8 cellular contexts compared by ENCODE assay signal in genomic region chr11:119585038-119585666, GRCh38.
DNase-seq lines count a peak whose midpoint lies in the region; ATAC-seq, FAIRE-seq and TF ChIP-seq lines count a peak whose summit lies in the region.

No MANE protein-coding gene starts in this region.

- H3K4me1 Mint-ChIP-seq in Calu3 (ENCODE audit: low read depth, unreplicated experiment), result peaks cover 7% of the 10 kb centered on the region

- ATAC-seq in HG03045 (IDR thresholded peaks at IDR 0.05; ENCODE audit: unreplicated experiment), result no peak

- H3K27ac Mint-ChIP-seq in Calu3 (ENCODE audit: unreplicated experiment), result peak overlapping the region; percentile 36

- H3K4me3 ChIP-seq in esophagus muscularis mucosa, result peak overlapping the region; percentile 49 to 61 (median 56)

- peak; percentile 30 for DNase-seq in Calu3
- DNase-seq in NCI-H526 treated with DMSO at 0.1 percent for 48 hours (lab: John Stamatoyannopoulos, UW), result peak; percentile 70
- DNase-seq in esophagus muscularis mucosa (ENCODE audit: extremely low spot score), result no peak
- DNase-seq in nucleus accumbens (lab: John Stamatoyannopoulos, UW), result peak in 30 of 56 donors; percentile 15 to 76 (median 42)
- no peak for DNase-seq in RKO (ENCODE audit: low spot score)
- no peak for DNase-seq in GM12892 (ENCODE audit: insufficient read length)
- no peak for DNase-seq in AG08396 (ENCODE audit: low spot score)

- WGBS in esophagus muscularis mucosa, result 19% methylated on average over 14 of the region's 38 CpGs

- TF ChIP-seq CTCF in Calu3 (IDR thresholded peaks at IDR 0.05; ENCODE audit: unreplicated experiment), result no peak
- TF ChIP-seq CTCF in esophagus muscularis mucosa (IDR thresholded peaks at IDR 0.05), result no peak

- H3K9me3 ChIP-seq in esophagus muscularis mucosa, result no peaks in the 10 kb centered on the region

- FAIRE-seq in GM12892 (lab: Jason Lieb, UNC), result no peak

- BruUV-seq in Calu3 (replicated peaks; lab: Mats Ljungman, UMichigan), result no TSS peak

- CTCF ChIA-PET in Calu3 (lab: Charles Lee), result no interaction called here

- no peaks in the 10 kb centered on the region for H3K9me3 Mint-ChIP-seq in Calu3 (ENCODE audit: low read depth, unreplicated experiment)

- peaks cover 15% of the 10 kb centered on the region for H3K36me3 Mint-ChIP-seq in Calu3 (ENCODE audit: insufficient read depth, unreplicated experiment)

- no peak for TF ChIP-seq EP300 in esophagus muscularis mucosa (IDR thresholded peaks at IDR 0.05)

- peaks cover 0 to 34% (median 8%) of the 10 kb centered on the region in 4 donors for H3K27me3 ChIP-seq in esophagus muscularis mucosa

- peak overlapping the region in 2 of 4 donors; percentile 13 to 36 for H3K27ac ChIP-seq in esophagus muscularis mucosa (replicated peaks in 1 of 4)

- no peaks in the 10 kb centered on the region for H3K36me3 ChIP-seq in esophagus muscularis mucosa

- H3K27me3 Mint-ChIP-seq in Calu3 (ENCODE audit: unreplicated experiment), result no peaks in the 10 kb centered on the region

- intact Hi-C loops in Calu3 (cut with micrococcal nuclease; ENCODE audit: unreplicated experiment), result no loop called here
- intact Hi-C loops in esophagus muscularis mucosa (cut with DNase I), result no loop called here

- H3K4me1 ChIP-seq in esophagus muscularis mucosa, result peaks cover 14 to 20% (median 19%) of the 10 kb centered on the region in 4 donors

- peak overlapping the region; percentile 70 for H3K4me3 Mint-ChIP-seq in Calu3 (ENCODE audit: low read depth, unreplicated experiment)

- TF ChIP-seq POLR2A in esophagus muscularis mucosa (IDR thresholded peaks at IDR 0.05; ENCODE audit: low read depth) (no peak), GM12892 (IDR thresholded peaks at IDR 0.05; ENCODE audit: low read depth, low read length) (no peak)

Comparison
In these comparisons a context has a peak if more than half of its experiments do, and no peak if none do; other contexts are left out.
1. DNase-seq: peak in Calu3 (single experiment), NCI-H526 treated with DMSO at 0.1 percent for 48 hours (single experiment) and nucleus accumbens (30 of 56); none in esophagus muscularis mucosa (single experiment), RKO (single experiment), GM12892 (single experiment) and AG08396 (single experiment).